ENCODE assay signal across 10 cellular contexts in genomic region chrX:23334536-23334870, GRCh38. TPM values are rescaled to one million over a fixed set of nuclear protein-coding genes. Genes with fewer than 3 reads are reported as not detected.
DNase-seq lines count a peak whose midpoint lies in the region; ATAC-seq and TF ChIP-seq lines count a peak whose summit lies in the region.
"Had no signal": no experiment of that assay in that cellular context is flagged by ENCODE, and none has a peak within 500 bp of the region (broad histone marks: within the 10 kb centered on the region; RNA-seq: fewer than 3 reads in every experiment).

Gene PTCHD1, plus strand, starts transcription at chrX:23334849. Its CDS starts 27 bp downstream, at chrX:23334876.

- peaks cover 1% of the 10 kb centered on the region for H3K4me1 ChIP-seq in right cardiac atrium (ENCODE audit: control insufficient read depth, insufficient read depth, low read length)
- H3K4me1 ChIP-seq in osteoblast (ENCODE audit: insufficient read depth, low read length): no peaks in the 10 kb centered on the region

- 1% methylated on average over 34 of the region's 61 CpGs for WGBS in right cardiac atrium

- no peaks in the 10 kb centered on the region for H3K79me2 ChIP-seq in osteoblast (ENCODE audit: insufficient read depth, low read length)

- intact Hi-C loops in right cardiac atrium (cut with DNase I): no loop called here
- intact Hi-C loops in left cardiac atrium (cut with DNase I): no loop called here

- TF ChIP-seq POLR2A in GM18505 (IDR thresholded peaks at IDR 0.05; ENCODE audit: borderline replicate concordance, extremely low read depth, insufficient read depth, insufficient read length): no peak

- H4K20me1 ChIP-seq in osteoblast (ENCODE audit: insufficient read depth, low read length): no peaks in the 10 kb centered on the region

- H2AFZ ChIP-seq in osteoblast (ENCODE audit: low read length): no peak within 1 kb of the TSS

- no peak for ATAC-seq in right cardiac atrium
- ATAC-seq in left cardiac atrium: no peak
- no peak for ATAC-seq in HG03354 (IDR thresholded peaks at IDR 0.05; ENCODE audit: poor library complexity, severe bottlenecking, unreplicated experiment)
- no peak for ATAC-seq in GM18505 (IDR thresholded peaks at IDR 0.05; ENCODE audit: unreplicated experiment)

- no peak within 1 kb of the TSS for H3K27ac Mint-ChIP-seq in endothelial cell (ENCODE audit: unreplicated experiment)

- TF ChIP-seq CTCF in endothelial cell (IDR thresholded peaks at IDR 0.05; ENCODE audit: unreplicated experiment): no peak
- TF ChIP-seq CTCF in osteoblast (IDR thresholded peaks at IDR 0.05; ENCODE audit: extremely low read depth, low read depth, low read length): no peak

- peaks cover 10% of the 10 kb centered on the region for H3K27me3 Mint-ChIP-seq in endothelial cell (ENCODE audit: unreplicated experiment)

- no peaks in the 10 kb centered on the region for H3K9me3 ChIP-seq in right cardiac atrium (ENCODE audit: control insufficient read depth, low read length)
- H3K9me3 ChIP-seq in osteoblast (ENCODE audit: low read depth, low read length): no peaks in the 10 kb centered on the region

- no peaks in the 10 kb centered on the region for H3K36me3 ChIP-seq in osteoblast (ENCODE audit: insufficient read depth, low read length)

- H3K9me3 Mint-ChIP-seq in endothelial cell (ENCODE audit: unreplicated experiment): no peaks in the 10 kb centered on the region

- H3K27me3 ChIP-seq in right cardiac atrium (ENCODE audit: control insufficient read depth, insufficient read depth): no peaks in the 10 kb centered on the region
- peaks cover 49% of the 10 kb centered on the region for H3K27me3 ChIP-seq in osteoblast (ENCODE audit: insufficient read depth, low read length)

- H3K4me2 ChIP-seq in osteoblast (ENCODE audit: insufficient read depth, low read length): no peak within 1 kb of the TSS

- peak in 1 of 3 donors; percentile 46 for DNase-seq in right cardiac atrium
- no peak for DNase-seq in left cardiac atrium
- no peak for DNase-seq in endothelial cell (ENCODE audit: low spot score)
- peak; percentile 30 for DNase-seq in osteoblast (ENCODE audit: insufficient read length, low spot score, missing footprints)
- no peak for DNase-seq in stimulated activated CD4-positive, alpha-beta T cell treated with anti-CD3 and anti-CD28 coated beads, Interleukin-2, amount 100 ng/mL, for 24 hours
- DNase-seq in NCI-H446 treated with DMSO at 0.1 percent for 48 hours (lab: John Stamatoyannopoulos, UW): no peak
- DNase-seq: effector CD4-positive, alpha-beta T cell; KG1 had no signal

- H3K27ac ChIP-seq in right cardiac atrium (ENCODE audit: low read length) (no peak within 1 kb of the TSS), osteoblast (ENCODE audit: low read depth, low read length) (no peak within 1 kb of the TSS)

- H3K4me1 Mint-ChIP-seq in endothelial cell (ENCODE audit: unreplicated experiment): peaks cover 9% of the 10 kb centered on the region

- peak within 1 kb of the TSS; percentile 90 for H3K4me3 Mint-ChIP-seq in endothelial cell (ENCODE audit: unreplicated experiment)

- H3K4me3 ChIP-seq in right cardiac atrium (ENCODE audit: low read length) (peak within 1 kb of the TSS; percentile 58), osteoblast (ENCODE audit: insufficient read depth, low read length) (no peak within 1 kb of the TSS)

- H3K36me3 Mint-ChIP-seq in endothelial cell (ENCODE audit: low read depth, unreplicated experiment): no peaks in the 10 kb centered on the region

RNA-seq across cellular contexts. Expression of gene PTCHD1, which starts in this region (rescaled TPM):
- under 1 TPM; 0.11 to 0.63 (median 0.26) TPM for total RNA-seq in right cardiac atrium
- 0.09 TPM for polyA plus RNA-seq in right cardiac atrium
- total RNA-seq in left cardiac atrium: under 1 TPM; 0.03 to 0.24 TPM
- 0.87 TPM for total RNA-seq in endothelial cell (ENCODE audit: unreplicated experiment)
- total RNA-seq in osteoblast: not detected in 2 replicates

Comparison
In these comparisons a context has a peak if more than half of its experiments do, and no peak if none do; other contexts are left out.
1. Peak in DNase-seq in osteoblast; RNA of the gene not detected or under 1 TPM.